Comparison of ENCODE assay signal across 20 cellular contexts in the genomic region with DNA sequence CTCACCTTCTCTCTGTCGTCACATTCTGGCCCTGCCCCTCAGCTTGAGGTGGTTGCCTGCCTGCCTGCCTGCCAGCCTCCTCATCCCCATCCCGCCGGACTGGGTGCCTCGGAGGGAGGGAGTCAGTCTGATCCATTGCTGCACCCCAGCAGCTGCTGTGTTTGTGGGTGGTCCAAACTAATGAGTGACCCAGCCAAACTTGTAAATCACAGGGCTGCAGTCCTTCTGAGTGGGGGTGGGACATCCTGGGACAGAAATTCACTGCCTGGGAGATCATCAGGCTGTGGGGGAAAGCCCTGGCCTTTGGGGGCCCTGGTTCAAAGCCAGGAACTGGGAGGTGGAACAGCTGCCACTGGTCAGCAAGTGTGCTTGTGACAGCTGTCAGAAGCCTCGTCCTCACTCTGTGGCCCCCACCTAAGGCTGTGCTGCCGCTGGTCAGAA. TPM values are rescaled to one million over a fixed set of nuclear protein-coding genes. Genes with fewer than 3 reads are reported as not detected.
DNase-seq lines count a peak whose midpoint lies in the region; ATAC-seq and TF ChIP-seq lines count a peak whose summit lies in the region.
"Had no signal": no experiment of that assay in that cellular context is flagged by ENCODE, and none has a peak within 500 bp of the region (broad histone marks: within the 10 kb centered on the region; RNA-seq: fewer than 3 reads in every experiment).

No MANE protein-coding gene starts in this region.

- H3K9me3 ChIP-seq in SJSA1 (replicated peaks) (no peaks in the 10 kb centered on the region), lower lobe of right lung (no peaks in the 10 kb centered on the region), esophagus muscularis mucosa (no peaks in the 10 kb centered on the region)
- H3K9me3 ChIP-seq: A549, MG63 had no signal

- no peak for TF ChIP-seq POLR2A in esophagus muscularis mucosa (IDR thresholded peaks at IDR 0.05; ENCODE audit: low read depth)

- TF ChIP-seq EP300 in esophagus muscularis mucosa (IDR thresholded peaks at IDR 0.05), result no peak

- H3K27me3 ChIP-seq in H7 (ENCODE audit: control insufficient read depth, insufficient read depth, low read length), result peaks cover 10% of the 10 kb centered on the region
- H3K27me3 ChIP-seq in SJSA1 (replicated peaks), result no peaks in the 10 kb centered on the region
- peaks cover 63% of the 10 kb centered on the region for H3K27me3 ChIP-seq in lower lobe of right lung (ENCODE audit: low read depth)
- peaks cover 0 to 96% (median 10%) of the 10 kb centered on the region in 4 donors for H3K27me3 ChIP-seq in esophagus muscularis mucosa
- H3K27me3 ChIP-seq: MG63 had no signal

- WGBS in esophagus muscularis mucosa, result 15% methylated on average over 4 of the region's 6 CpGs

- H3K36me3 ChIP-seq in H7 (replicated peaks; ENCODE audit: control insufficient read depth, insufficient read depth, low read length), result no peaks in the 10 kb centered on the region
- no peaks in the 10 kb centered on the region for H3K36me3 ChIP-seq in SJSA1
- no peaks in the 10 kb centered on the region for H3K36me3 ChIP-seq in lower lobe of right lung
- no peaks in the 10 kb centered on the region for H3K36me3 ChIP-seq in esophagus muscularis mucosa
- H3K36me3 ChIP-seq: BLaER1 treated with 17β-estradiol and CSF1 and Interleukin-3, amounts not matched to agents 10 nM and 100 nM; MG63 had no signal

- H3K4me3 ChIP-seq in H7 (ENCODE audit: insufficient read depth, low read depth, low read length) (no peak overlapping the region), SJSA1 (no peak overlapping the region), lower lobe of right lung (no peak overlapping the region), esophagus muscularis mucosa (no peak overlapping the region)
- H3K4me3 ChIP-seq: A549; BLaER1 treated with 17β-estradiol and CSF1 and Interleukin-3, amounts not matched to agents 10 nM and 100 nM; GM23338; MG63 had no signal

- H3K4me1 ChIP-seq in SJSA1 (replicated peaks) (peaks cover 56% of the 10 kb centered on the region), lower lobe of right lung (no peaks in the 10 kb centered on the region), esophagus muscularis mucosa (peaks cover 0 to 3% (median under 1%) of the 10 kb centered on the region in 4 donors)
- H3K4me1 ChIP-seq: A549 had no signal

- no peak for ATAC-seq in lower lobe of right lung

- intact Hi-C loops in lower lobe of right lung (cut with DNase I) (no loop called here), posterior vena cava (cut with DNase I) (loop anchor here in 1 of 2 donors (5.0 kb wide), 1 partner anchor 543 kb away; no protein-coding TSS in a partner anchor), esophagus muscularis mucosa (cut with DNase I) (no loop called here)

- DNase-seq in H7 (peak; percentile 46), SJSA1 (ENCODE audit: low read depth in 1 of 2, low spot score in 2 of 2) (peak; percentile 67 to 73), lower lobe of right lung (peak; percentile 32), posterior vena cava (ENCODE audit: low spot score) (peak; percentile 81), NCI-H128 (lab: John Stamatoyannopoulos, UW; ENCODE audit: unreplicated experiment) (no peak), esophagus muscularis mucosa (ENCODE audit: extremely low spot score) (no peak), SW 1271 (lab: John Stamatoyannopoulos, UW) (no peak), NCI-H1092 treated with DMSO at 0.1 percent for 48 hours (lab: John Stamatoyannopoulos, UW) (no peak)
- DNase-seq: CD8-positive, alpha-beta memory T cell; Karpas-422; MG63; NCI-H1048; NCI-H146; NCI-H2029 treated with DMSO at 0.1 percent for 48 hours had no signal

- no peak overlapping the region for H3K27ac ChIP-seq in SJSA1
- no peak overlapping the region for H3K27ac ChIP-seq in lower lobe of right lung
- no peak overlapping the region for H3K27ac ChIP-seq in esophagus muscularis mucosa (replicated peaks in 1 of 4)
- H3K27ac ChIP-seq: A549; BLaER1 treated with 17β-estradiol and CSF1 and Interleukin-3, amounts not matched to agents 10 nM and 100 nM; HL-60 had no signal

- no peak for TF ChIP-seq CTCF in lower lobe of right lung (IDR thresholded peaks at IDR 0.05)
- no peak for TF ChIP-seq CTCF in esophagus muscularis mucosa (IDR thresholded peaks at IDR 0.05)

RNA-seq across cellular contexts. Expression of gene GPR78, which starts 5.5 kb away (rescaled TPM):
- 1.5 and 1.7 TPM in 2 replicates for total RNA-seq in H7 (2014; rRNA removed; shearing (Covaris generic))
- 1.5 and 4.6 TPM in 2 replicates for total RNA-seq in SJSA1 (2014; rRNA removed; shearing (Covaris generic))
- 0.21 TPM for total RNA-seq in lower lobe of right lung
- total RNA-seq in posterior vena cava, result under 1 TPM; 0.09 to 0.10 TPM
- total RNA-seq in esophagus muscularis mucosa, result not detected
- total RNA-seq: CD8-positive, alpha-beta memory T cell; HT1080; NCI-H460 had no signal

RNA-seq across cellular contexts. Expression of gene CPZ, which starts 6.8 kb away (rescaled TPM):
- total RNA-seq in H7 (2014; rRNA removed; shearing (Covaris generic)), result 25.3 and 29.7 TPM in 2 replicates
- total RNA-seq in SJSA1 (2014; rRNA removed; shearing (Covaris generic)), result 130 and 165 TPM in 2 replicates
- total RNA-seq in lower lobe of right lung (6.0 TPM), posterior vena cava (10 to 100 TPM in 1 of 2 donors, 1 to 10 TPM in 1; 5.3 to 15.6 TPM), esophagus muscularis mucosa (1 to 10 TPM in 3 of 4 donors, under 1 TPM in 1; 0.42 to 2.7 (median 2.2) TPM)
- total RNA-seq: CD8-positive, alpha-beta memory T cell; HT1080 had no signal

Comparison
In these comparisons a context has a peak if more than half of its experiments do, and no peak if none do; other contexts are left out.
1. DNase-seq: peak in H7 (single experiment), SJSA1 (2 of 2), lower lobe of right lung (single experiment) and posterior vena cava (single experiment); none in NCI-H128 (single experiment), esophagus muscularis mucosa (single experiment), SW 1271 (0 of 2) and NCI-H1092 treated with DMSO at 0.1 percent for 48 hours (single experiment).